Comparison of ENCODE assay signal across 16 cellular contexts in genomic region chr11:116786360-116786759, GRCh38. TPM values are rescaled to one million over a fixed set of nuclear protein-coding genes. Genes with fewer than 3 reads are reported as not detected.
DNase-seq lines count a peak whose midpoint lies in the region; ATAC-seq and TF ChIP-seq lines count a peak whose summit lies in the region.
"Had no signal": no experiment of that assay in that cellular context is flagged by ENCODE, and none has a peak within 500 bp of the region (broad histone marks: within the 10 kb centered on the region; RNA-seq: fewer than 3 reads in every experiment).

No MANE protein-coding gene starts in this region.

- peak overlapping the region; percentile 94 for H3K4me3 Mint-ChIP-seq in activated T-cell treated with anti-CD3 and anti-CD28 coated beads, Interleukin-2, amount 50 U/mL, for 4 hours
- peak overlapping the region; percentile 95 for H3K4me3 Mint-ChIP-seq in endodermal cell
- H3K4me3 Mint-ChIP-seq in stimulated activated effector memory CD8-positive, alpha-beta T cell treated with anti-CD3 and anti-CD28 coated beads, Interleukin-12 subunit alpha, Interleukin-12 subunit beta, amount 100 ng/mL, for 72 hours, result peak overlapping the region; percentile 91

- no peak for ATAC-seq in activated T-cell treated with anti-CD3 and anti-CD28 coated beads, Interleukin-2, amount 50 U/mL, for 4 hours
- no peak for ATAC-seq in stimulated activated effector memory CD8-positive, alpha-beta T cell treated with anti-CD3 and anti-CD28 coated beads, Interleukin-12 subunit alpha, Interleukin-12 subunit beta, amount 100 ng/mL, for 72 hours
- no peak for ATAC-seq in HG03039 (IDR thresholded peaks at IDR 0.05; ENCODE audit: unreplicated experiment)

- peaks cover 10% of the 10 kb centered on the region for H3K4me1 ChIP-seq in OCI-LY3 (ENCODE audit: low read length)
- peaks cover 5% of the 10 kb centered on the region for H3K4me1 ChIP-seq in endodermal cell (ENCODE audit: control insufficient read depth, insufficient read depth, low read length)

- H3K36me3 Mint-ChIP-seq in activated T-cell treated with anti-CD3 and anti-CD28 coated beads, Interleukin-2, amount 50 U/mL, for 4 hours (ENCODE audit: insufficient read depth), result peaks cover 45% of the 10 kb centered on the region
- peaks cover 56% of the 10 kb centered on the region for H3K36me3 Mint-ChIP-seq in endodermal cell (ENCODE audit: low read depth)
- H3K36me3 Mint-ChIP-seq in stimulated activated effector memory CD8-positive, alpha-beta T cell treated with anti-CD3 and anti-CD28 coated beads, Interleukin-12 subunit alpha, Interleukin-12 subunit beta, amount 100 ng/mL, for 72 hours, result peaks cover 65% of the 10 kb centered on the region

- no peak for TF ChIP-seq POLR2A in lower leg skin (IDR thresholded peaks at IDR 0.05)

- H3K9me3 Mint-ChIP-seq in activated T-cell treated with anti-CD3 and anti-CD28 coated beads, Interleukin-2, amount 50 U/mL, for 4 hours, result no peaks in the 10 kb centered on the region
- no peaks in the 10 kb centered on the region for H3K9me3 Mint-ChIP-seq in endodermal cell
- no peaks in the 10 kb centered on the region for H3K9me3 Mint-ChIP-seq in stimulated activated effector memory CD8-positive, alpha-beta T cell treated with anti-CD3 and anti-CD28 coated beads, Interleukin-12 subunit alpha, Interleukin-12 subunit beta, amount 100 ng/mL, for 72 hours

- H3K27me3 ChIP-seq in OCI-LY3 (ENCODE audit: low read depth, low read length) (no peaks in the 10 kb centered on the region), endodermal cell (ENCODE audit: control insufficient read depth, insufficient read depth, low read length, poor library complexity, severe bottlenecking) (peaks cover 6% of the 10 kb centered on the region)
- H3K27me3 ChIP-seq: esophagus muscularis mucosa, SJSA1, vagina had no signal

- no peak for DNase-seq in activated T-cell treated with anti-CD3 and anti-CD28 coated beads, Interleukin-2, amount 50 U/mL, for 4 hours
- DNase-seq in activated T-cell treated with anti-CD3 and anti-CD28 coated beads for 4 hours (no peak), endodermal cell (no peak), lower leg skin (ENCODE audit: low spot score in 2 of 2) (no peak), hypothalamus (lab: John Stamatoyannopoulos, UW) (no peak)
- DNase-seq in stimulated activated effector memory CD8-positive, alpha-beta T cell treated with anti-CD3 and anti-CD28 coated beads, Interleukin-12 subunit alpha, Interleukin-12 subunit beta, amount 100 ng/mL, for 72 hours (ENCODE audit: low spot score in 2 of 2), result no peak
- DNase-seq: kidney, NCI-H510A treated with DMSO at 0.1 percent for 48 hours had no signal

- H2AFZ ChIP-seq in OCI-LY3 (ENCODE audit: low read depth, low read length), result no peak overlapping the region

- 84 to 90% methylated on average over 2 of the region's 2 CpGs for WGBS in endodermal cell (ENCODE audit: insufficient coverage in 1 of 2, insufficient read length in 1 of 2), 2 experiments
- WGBS in lower leg skin, 2 donors, result 89 to 92% methylated on average over 2 of the region's 2 CpGs

- peaks cover 64% of the 10 kb centered on the region for H3K4me1 Mint-ChIP-seq in activated T-cell treated with anti-CD3 and anti-CD28 coated beads, Interleukin-2, amount 50 U/mL, for 4 hours (ENCODE audit: low read depth)
- H3K4me1 Mint-ChIP-seq in endodermal cell, result peaks cover 15% of the 10 kb centered on the region
- H3K4me1 Mint-ChIP-seq in stimulated activated effector memory CD8-positive, alpha-beta T cell treated with anti-CD3 and anti-CD28 coated beads, Interleukin-12 subunit alpha, Interleukin-12 subunit beta, amount 100 ng/mL, for 72 hours, result peaks cover 80% of the 10 kb centered on the region

- H3K36me3 ChIP-seq in OCI-LY3 (replicated peaks; ENCODE audit: low read depth, low read length) (peaks cover 40% of the 10 kb centered on the region), endodermal cell (ENCODE audit: control insufficient read depth, insufficient read depth, low read length) (peaks cover 54% of the 10 kb centered on the region)

- no peak overlapping the region for H3K27ac ChIP-seq in OCI-LY3 (ENCODE audit: low read length)
- no peak overlapping the region for H3K27ac ChIP-seq in endodermal cell (ENCODE audit: low read depth, low read length)
- H3K27ac ChIP-seq: esophagus muscularis mucosa, SJSA1 had no signal

- H3K27ac Mint-ChIP-seq in endodermal cell, result no peak overlapping the region
- H3K27ac Mint-ChIP-seq in stimulated activated effector memory CD8-positive, alpha-beta T cell treated with anti-CD3 and anti-CD28 coated beads, Interleukin-12 subunit alpha, Interleukin-12 subunit beta, amount 100 ng/mL, for 72 hours, result peak overlapping the region; percentile 96

- TF ChIP-seq CTCF in OCI-LY3 (IDR thresholded peaks at IDR 0.05; ENCODE audit: low read depth, low read length), result no peak
- TF ChIP-seq CTCF in endodermal cell (conservative IDR thresholded peaks at IDR 0.05), result no peak
- TF ChIP-seq CTCF in lower leg skin (IDR thresholded peaks at IDR 0.05), result no peak

- H3K4me3 ChIP-seq in OCI-LY3 (ENCODE audit: low read length), result no peak overlapping the region
- H3K4me3 ChIP-seq in endodermal cell (ENCODE audit: low read length), result peak overlapping the region; percentile 93
- no peak overlapping the region for H3K4me3 ChIP-seq in lower leg skin (ENCODE audit: low read depth, poor library complexity, severe bottlenecking)

- no peaks in the 10 kb centered on the region for H3K9me3 ChIP-seq in OCI-LY3 (ENCODE audit: insufficient read depth, low read length)
- H3K9me3 ChIP-seq in endodermal cell (ENCODE audit: control insufficient read depth, low read length), result no peaks in the 10 kb centered on the region
- H3K9me3 ChIP-seq: esophagus muscularis mucosa, SJSA1, vagina had no signal

- peak overlapping the region; percentile 86 for H3K4me2 ChIP-seq in OCI-LY3 (ENCODE audit: low read length)

- no peaks in the 10 kb centered on the region for H3K27me3 Mint-ChIP-seq in activated T-cell treated with anti-CD3 and anti-CD28 coated beads, Interleukin-2, amount 50 U/mL, for 4 hours (ENCODE audit: low read depth)
- H3K27me3 Mint-ChIP-seq in endodermal cell (ENCODE audit: insufficient read depth), result peaks cover 27% of the 10 kb centered on the region

- H3K9ac ChIP-seq in OCI-LY3 (ENCODE audit: low read length) (no peak overlapping the region), endodermal cell (ENCODE audit: extremely low read depth, low read length, poor library complexity, severe bottlenecking) (no peak overlapping the region)

- intact Hi-C loops in lower leg skin (cut with DNase I; ENCODE audit: low total_unique reads), result no loop called here

- H3K79me2 ChIP-seq in OCI-LY3 (ENCODE audit: low read length), result peaks cover 13% of the 10 kb centered on the region

- no peaks in the 10 kb centered on the region for H4K20me1 ChIP-seq in OCI-LY3 (ENCODE audit: insufficient read depth, low read length)

RNA-seq across cellular contexts. Expression of gene ZPR1, which starts 1.5 kb away (rescaled TPM):
- 100 to 1,000 TPM; 140 to 145 (median 142) TPM for total RNA-seq in activated T-cell treated with anti-CD3 and anti-CD28 coated beads, Interleukin-2, amount 50 U/mL, for 4 hours
- 10 to 100 TPM; 59.2 to 63.4 TPM for total RNA-seq in endodermal cell
- 59.6 TPM for polyA plus RNA-seq in endodermal cell (2013, experiment 1 of 2)
- 49.6 TPM for polyA plus RNA-seq in endodermal cell (2013, experiment 2 of 2)
- 10 to 100 TPM; 21.7 to 33.8 (median 26.1) TPM for total RNA-seq in lower leg skin

RNA-seq across cellular contexts. Expression of gene APOA5, which starts 5.3 kb away (rescaled TPM):
- not detected for total RNA-seq in activated T-cell treated with anti-CD3 and anti-CD28 coated beads, Interleukin-2, amount 50 U/mL, for 4 hours
- total RNA-seq in endodermal cell (not detected), lower leg skin (not detected)
- not detected for polyA plus RNA-seq in endodermal cell (2013, experiment 1 of 2)
- not detected for polyA plus RNA-seq in endodermal cell (2013, experiment 2 of 2)
- total RNA-seq: cardiac septum, esophagus muscularis mucosa, kidney, LHCN-M2, pulmonary artery endothelial cell, SJSA1, vagina had no signal

RNA-seq across cellular contexts. Expression of gene BUD13, which starts 13.6 kb away (rescaled TPM):
- total RNA-seq in activated T-cell treated with anti-CD3 and anti-CD28 coated beads, Interleukin-2, amount 50 U/mL, for 4 hours, result 10 to 100 TPM; 26.3 to 28.5 (median 27.7) TPM
- total RNA-seq in endodermal cell (10 to 100 TPM; 22.3 to 29.1 TPM), lower leg skin (10 to 100 TPM; 13.8 to 17.2 (median 15.8) TPM)
- polyA plus RNA-seq in endodermal cell (2013, experiment 1 of 2), result 31.0 TPM
- polyA plus RNA-seq in endodermal cell (2013, experiment 2 of 2), result 26.1 TPM

RNA-seq across cellular contexts. Expression of gene APOA4, which starts 36.7 kb away (rescaled TPM):
- not detected for total RNA-seq in activated T-cell treated with anti-CD3 and anti-CD28 coated beads, Interleukin-2, amount 50 U/mL, for 4 hours
- under 1 TPM; 0.35 to 0.38 TPM for total RNA-seq in endodermal cell
- 0.64 TPM for polyA plus RNA-seq in endodermal cell (2013, experiment 1 of 2)
- polyA plus RNA-seq in endodermal cell (2013, experiment 2 of 2), result 0.62 TPM
- not detected for total RNA-seq in lower leg skin
- total RNA-seq: cardiac septum, kidney, LHCN-M2, pulmonary artery endothelial cell, SJSA1, vagina had no signal

RNA-seq across cellular contexts. Expression of gene APOC3, which starts 43.3 kb away (rescaled TPM):
- 1 to 10 TPM in 2 of 3 donors, under 1 TPM in 1; 0.82 to 4.0 (median 2.0) TPM for total RNA-seq in activated T-cell treated with anti-CD3 and anti-CD28 coated beads, Interleukin-2, amount 50 U/mL, for 4 hours
- total RNA-seq in endodermal cell (not detected), lower leg skin (not detected)
- not detected for polyA plus RNA-seq in endodermal cell (2013, experiment 1 of 2)
- polyA plus RNA-seq in endodermal cell (2013, experiment 2 of 2), result not detected
- total RNA-seq: cardiac septum, esophagus muscularis mucosa, kidney, LHCN-M2, pulmonary artery endothelial cell, SJSA1, vagina had no signal
